Comparison of ENCODE assay signal across 36 cellular contexts in genomic region chr1:62833529-62833928, GRCh38.
"Had no signal": no experiment of that assay in that cellular context is flagged by ENCODE, and none has a peak within 500 bp of the region (broad histone marks: within the 10 kb centered on the region; RNA-seq: fewer than 3 reads in every experiment).

No MANE protein-coding gene starts in this region.

- H3K4me3 ChIP-seq: ascending aorta, cardiac muscle cell had no signal

- H3K4me3 Mint-ChIP-seq: activated B cell treated with CpG ODN at 0.5 μM for 24 hours; activated CD4-positive, alpha-beta memory T cell treated with anti-CD3 and anti-CD28 coated beads, Interleukin-2, amount 10 ng/mL, durations not matched to agents 7 days and 5 days; activated CD4-positive, alpha-beta T cell treated with anti-CD3 and anti-CD28 coated beads, Interleukin-2, amount 10 ng/mL, durations not matched to agents 7 days and 5 days; activated CD8-positive, alpha-beta memory T cell treated with anti-CD3 and anti-CD28 coated beads, Interleukin-2, amount 10 ng/mL, durations not matched to agents 7 days and 5 days; activated CD8-positive, alpha-beta T cell treated with anti-CD3 and anti-CD28 coated beads, Interleukin-2, amount 10 ng/mL, durations not matched to agents 7 days and 5 days; activated naive CD4-positive, alpha-beta T cell treated with anti-CD3 and anti-CD28 coated beads, Interleukin-2, amount 10 ng/mL, durations not matched to agents 7 days and 5 days; activated naive CD4-positive, alpha-beta T cell treated with anti-CD3 and anti-CD28 coated beads, Interleukin-2, amount 50 U/mL, for 24 hours; activated naive CD8-positive, alpha-beta T cell; activated naive CD8-positive, alpha-beta T cell treated with anti-CD3 and anti-CD28 coated beads, Interleukin-2, amount 10 ng/mL, durations not matched to agents 7 days and 5 days; activated naive CD8-positive, alpha-beta T cell treated with anti-CD3 and anti-CD28 coated beads, Interleukin-2, amount 50 U/mL, for 24 hours; activated T-cell treated with anti-CD3 and anti-CD28 coated beads, Interleukin-2, amount 50 U/mL, for 24 hours; brain; central memory CD8-positive, alpha-beta T cell; T-helper 1 cell treated with Interleukin-12 subunit alpha and Interleukin-12 subunit beta and Interleukin-4 antibody, amounts not matched to agents 30 μg/mL and 1 μg/mL, for 36 hours; T-helper 2 cell treated with Interferon-gamma antibody and Interleukin-4, amounts not matched to agents 5 μg/mL and 100 μg/mL, for 36 hours had no signal

- H3K27ac Mint-ChIP-seq: activated B cell treated with CpG ODN at 0.5 μM for 24 hours; activated CD4-positive, alpha-beta memory T cell treated with anti-CD3 and anti-CD28 coated beads, Interleukin-2, amount 10 ng/mL, durations not matched to agents 7 days and 5 days; activated CD4-positive, alpha-beta T cell treated with anti-CD3 and anti-CD28 coated beads, Interleukin-2, amount 10 ng/mL, durations not matched to agents 7 days and 5 days; activated CD8-positive, alpha-beta memory T cell treated with anti-CD3 and anti-CD28 coated beads, Interleukin-2, amount 10 ng/mL, durations not matched to agents 7 days and 5 days; activated CD8-positive, alpha-beta T cell treated with anti-CD3 and anti-CD28 coated beads, Interleukin-2, amount 10 ng/mL, durations not matched to agents 7 days and 5 days; activated naive CD4-positive, alpha-beta T cell treated with anti-CD3 and anti-CD28 coated beads, Interleukin-2, amount 10 ng/mL, durations not matched to agents 7 days and 5 days; activated naive CD4-positive, alpha-beta T cell treated with anti-CD3 and anti-CD28 coated beads, Interleukin-2, amount 50 U/mL, for 24 hours; activated naive CD8-positive, alpha-beta T cell; activated naive CD8-positive, alpha-beta T cell treated with anti-CD3 and anti-CD28 coated beads, Interleukin-2, amount 10 ng/mL, durations not matched to agents 7 days and 5 days; activated naive CD8-positive, alpha-beta T cell treated with anti-CD3 and anti-CD28 coated beads, Interleukin-2, amount 50 U/mL, for 24 hours; activated T-cell treated with anti-CD3 and anti-CD28 coated beads, Interleukin-2, amount 50 U/mL, for 24 hours; activated T-helper 2 cell treated with anti-CD3 and anti-CD28 coated beads, Interferon-gamma antibody, Interleukin-2, Interleukin-4, amounts not matched to agents 10 μg/mL and 5 μg/mL and 100 μg/mL, durations not matched to agents 14 hours and 24 hours and 36 hours; brain; T-helper 1 cell treated with Interleukin-12 subunit alpha and Interleukin-12 subunit beta and Interleukin-4 antibody, amounts not matched to agents 30 μg/mL and 1 μg/mL, for 36 hours; T-helper 2 cell treated with Interferon-gamma antibody and Interleukin-4, amounts not matched to agents 5 μg/mL and 100 μg/mL, for 36 hours had no signal

- H3K36me3 ChIP-seq: ascending aorta had no signal

- H3K9me3 Mint-ChIP-seq: activated B cell treated with CpG ODN at 0.5 μM for 24 hours; activated CD4-positive, alpha-beta memory T cell treated with anti-CD3 and anti-CD28 coated beads, Interleukin-2, amount 10 ng/mL, durations not matched to agents 7 days and 5 days; activated CD4-positive, alpha-beta T cell treated with anti-CD3 and anti-CD28 coated beads, Interleukin-2, amount 10 ng/mL, durations not matched to agents 7 days and 5 days; activated naive CD4-positive, alpha-beta T cell treated with anti-CD3 and anti-CD28 coated beads, Interleukin-2, amount 10 ng/mL, durations not matched to agents 7 days and 5 days; activated naive CD4-positive, alpha-beta T cell treated with anti-CD3 and anti-CD28 coated beads, Interleukin-2, amount 50 U/mL, for 24 hours; activated naive CD8-positive, alpha-beta T cell treated with anti-CD3 and anti-CD28 coated beads, Interleukin-2, amount 10 ng/mL, durations not matched to agents 7 days and 5 days; activated naive CD8-positive, alpha-beta T cell treated with anti-CD3 and anti-CD28 coated beads, Interleukin-2, amount 50 U/mL, for 24 hours; activated T-cell treated with anti-CD3 and anti-CD28 coated beads, Interleukin-2, amount 50 U/mL, for 24 hours; activated T-helper 2 cell treated with anti-CD3 and anti-CD28 coated beads, Interferon-gamma antibody, Interleukin-2, Interleukin-4, amounts not matched to agents 10 μg/mL and 5 μg/mL and 100 μg/mL, durations not matched to agents 14 hours and 24 hours and 36 hours; brain; central memory CD8-positive, alpha-beta T cell; T-helper 1 cell treated with Interleukin-12 subunit alpha and Interleukin-12 subunit beta and Interleukin-4 antibody, amounts not matched to agents 30 μg/mL and 1 μg/mL, for 36 hours; T-helper 2 cell treated with Interferon-gamma antibody and Interleukin-4, amounts not matched to agents 5 μg/mL and 100 μg/mL, for 36 hours had no signal

- H3K9me3 ChIP-seq: ascending aorta had no signal

- FAIRE-seq: bronchial epithelial cell, TTC549 had no signal

- H3K27me3 Mint-ChIP-seq: activated B cell treated with CpG ODN at 0.5 μM for 24 hours; activated CD4-positive, alpha-beta memory T cell treated with anti-CD3 and anti-CD28 coated beads, Interleukin-2, amount 10 ng/mL, durations not matched to agents 7 days and 5 days; activated CD4-positive, alpha-beta T cell treated with anti-CD3 and anti-CD28 coated beads, Interleukin-2, amount 10 ng/mL, durations not matched to agents 7 days and 5 days; activated CD8-positive, alpha-beta memory T cell treated with anti-CD3 and anti-CD28 coated beads, Interleukin-2, amount 10 ng/mL, durations not matched to agents 7 days and 5 days; activated naive CD4-positive, alpha-beta T cell treated with anti-CD3 and anti-CD28 coated beads, Interleukin-2, amount 10 ng/mL, durations not matched to agents 7 days and 5 days; activated naive CD4-positive, alpha-beta T cell treated with anti-CD3 and anti-CD28 coated beads, Interleukin-2, amount 50 U/mL, for 24 hours; activated naive CD8-positive, alpha-beta T cell; activated naive CD8-positive, alpha-beta T cell treated with anti-CD3 and anti-CD28 coated beads, Interleukin-2, amount 10 ng/mL, durations not matched to agents 7 days and 5 days; activated naive CD8-positive, alpha-beta T cell treated with anti-CD3 and anti-CD28 coated beads, Interleukin-2, amount 50 U/mL, for 24 hours; activated T-cell treated with anti-CD3 and anti-CD28 coated beads, Interleukin-2, amount 50 U/mL, for 24 hours; brain; central memory CD8-positive, alpha-beta T cell had no signal

- H3K4me1 Mint-ChIP-seq: activated CD4-positive, alpha-beta memory T cell treated with anti-CD3 and anti-CD28 coated beads, Interleukin-2, amount 10 ng/mL, durations not matched to agents 7 days and 5 days; activated CD4-positive, alpha-beta T cell treated with anti-CD3 and anti-CD28 coated beads, Interleukin-2, amount 10 ng/mL, durations not matched to agents 7 days and 5 days; activated CD8-positive, alpha-beta memory T cell treated with anti-CD3 and anti-CD28 coated beads, Interleukin-2, amount 10 ng/mL, durations not matched to agents 7 days and 5 days; activated naive CD4-positive, alpha-beta T cell treated with anti-CD3 and anti-CD28 coated beads, Interleukin-2, amount 10 ng/mL, durations not matched to agents 7 days and 5 days; activated naive CD4-positive, alpha-beta T cell treated with anti-CD3 and anti-CD28 coated beads, Interleukin-2, amount 50 U/mL, for 24 hours; activated naive CD8-positive, alpha-beta T cell treated with anti-CD3 and anti-CD28 coated beads, Interleukin-2, amount 10 ng/mL, durations not matched to agents 7 days and 5 days; activated naive CD8-positive, alpha-beta T cell treated with anti-CD3 and anti-CD28 coated beads, Interleukin-2, amount 50 U/mL, for 24 hours; brain; central memory CD8-positive, alpha-beta T cell had no signal

- H3K27ac ChIP-seq: ascending aorta, cardiac muscle cell, VCaP had no signal

- H3K27me3 ChIP-seq: ascending aorta, cardiac muscle cell had no signal

- ATAC-seq: activated CD8-positive, alpha-beta memory T cell treated with anti-CD3 and anti-CD28 coated beads, Interleukin-2, amount 10 ng/mL, durations not matched to agents 7 days and 5 days; activated CD8-positive, alpha-beta T cell treated with anti-CD3 and anti-CD28 coated beads, Interleukin-2, amount 10 ng/mL, durations not matched to agents 7 days and 5 days; activated naive CD8-positive, alpha-beta T cell treated with anti-CD3 and anti-CD28 coated beads, Interleukin-2, amount 50 U/mL, for 24 hours had no signal

- DNase-seq: activated B cell treated with CpG ODN at 0.5 μM for 24 hours; activated CD4-positive, alpha-beta memory T cell treated with anti-CD3 and anti-CD28 coated beads, Interleukin-2, amount 10 ng/mL, durations not matched to agents 7 days and 5 days; activated CD4-positive, alpha-beta T cell treated with anti-CD3 and anti-CD28 coated beads for 48 hours; activated CD4-positive, alpha-beta T cell treated with anti-CD3 and anti-CD28 coated beads, Interleukin-2, amount 10 ng/mL, durations not matched to agents 7 days and 5 days; activated CD4-positive, alpha-beta T cell treated with anti-CD3 and anti-CD28 coated beads, Interleukin-2, amount 50 U/mL, for 48 hours; activated CD4-positive, CD25-positive, alpha-beta regulatory T cell treated with anti-CD3 and anti-CD28 coated beads, Interleukin-2, amount 50 U/mL, for 72 hours; activated CD8-positive, alpha-beta memory T cell treated with anti-CD3 and anti-CD28 coated beads for 24 hours; activated CD8-positive, alpha-beta memory T cell treated with anti-CD3 and anti-CD28 coated beads, Interleukin-2, amount 10 ng/mL, durations not matched to agents 7 days and 5 days; activated CD8-positive, alpha-beta memory T cell treated with anti-CD3 and anti-CD28 coated beads, Interleukin-2, amount 50 U/mL, for 48 hours; activated CD8-positive, alpha-beta T cell treated with anti-CD3 and anti-CD28 coated beads, Interleukin-2, amount 10 ng/mL, durations not matched to agents 7 days and 5 days; activated effector memory CD4-positive, alpha-beta T cell treated with Interleukin-2 at 50 U/mL for 16 hours; activated gamma-delta T cell; activated naive CD4-positive, alpha-beta T cell treated with anti-CD3 and anti-CD28 coated beads, Interleukin-2, amount 10 ng/mL, durations not matched to agents 7 days and 5 days; activated naive CD4-positive, alpha-beta T cell treated with Interleukin-2 at 50 U/mL for 16 hours; activated naive CD8-positive, alpha-beta T cell treated with anti-CD3 and anti-CD28 coated beads, Interleukin-2, amount 10 ng/mL, durations not matched to agents 7 days and 5 days; activated naive CD8-positive, alpha-beta T cell treated with anti-CD3 and anti-CD28 coated beads, Interleukin-2, amount 50 U/mL, for 24 hours; activated T-cell treated with anti-CD3 and anti-CD28 coated beads, Interleukin-2, amount 50 U/mL, for 24 hours; activated T-cell treated with anti-CD3 and anti-CD28 coated beads, Interleukin-2, amount 50 U/mL, for 48 hours; amygdala; anterior cingulate cortex; caudate nucleus; cerebellar nuclear complex; T-helper 2 cell; T-helper 9 cell had no signal

- H3K4me1 ChIP-seq: ascending aorta had no signal

- H3K36me3 Mint-ChIP-seq: activated naive CD4-positive, alpha-beta T cell treated with anti-CD3 and anti-CD28 coated beads, Interleukin-2, amount 10 ng/mL, durations not matched to agents 7 days and 5 days; activated naive CD8-positive, alpha-beta T cell had no signal
